In genomic region chr6:36755435-36756348, GRCh38 we compare ENCODE assay signal across 8 cellular contexts. TPM values are rescaled to one million over a fixed set of nuclear protein-coding genes. Genes with fewer than 3 reads are reported as not detected.
DNase-seq lines count a peak whose midpoint lies in the region; ATAC-seq and TF ChIP-seq lines count a peak whose summit lies in the region.

No MANE protein-coding gene starts in this region.

- no peaks in the 10 kb centered on the region for H3K27me3 Mint-ChIP-seq in glutamatergic neuron (ENCODE audit: unreplicated experiment)

- no peaks in the 10 kb centered on the region for H3K9me3 Mint-ChIP-seq in glutamatergic neuron (ENCODE audit: unreplicated experiment)

- peak; percentile 38 for ATAC-seq in GM21723 (IDR thresholded peaks at IDR 0.05; ENCODE audit: unreplicated experiment)

- TF ChIP-seq CTCF in glutamatergic neuron (IDR thresholded peaks at IDR 0.05; ENCODE audit: partially characterized antibody, unreplicated experiment): no peak

- intact Hi-C loops in cardiac septum (cut with DNase I): loop anchor here (5.0 kb wide), 2 partner anchors 73 to 133 kb away; no protein-coding TSS in a partner anchor

- no peak overlapping the region for H3K4me3 Mint-ChIP-seq in glutamatergic neuron (ENCODE audit: unreplicated experiment)

- peaks cover 7% of the 10 kb centered on the region for H3K4me1 Mint-ChIP-seq in glutamatergic neuron (ENCODE audit: low read depth, unreplicated experiment)

- no peaks in the 10 kb centered on the region for H3K36me3 Mint-ChIP-seq in glutamatergic neuron (ENCODE audit: unreplicated experiment)

- H3K27ac Mint-ChIP-seq in glutamatergic neuron (ENCODE audit: unreplicated experiment): no peak overlapping the region

- DNase-seq in A172 (ENCODE audit: low spot score) (peak; percentile 70), RPMI8226 (peak; percentile 60), activated gamma-delta T cell (lab: John Stamatoyannopoulos, UW) (peak; percentile 35), pulmonary artery endothelial cell (ENCODE audit: low read depth, low spot score) (peak; percentile 84), glutamatergic neuron (no peak), cardiac septum (ENCODE audit: low spot score) (no peak), occipital lobe (lab: John Stamatoyannopoulos, UW) (no peak)

RNA-seq across cellular contexts. Expression of gene RAB44, which starts 58.1 kb away (rescaled TPM):
- not detected in 2 replicates for total RNA-seq in A172 (2014; rRNA removed; shearing (Covaris generic))
- total RNA-seq in pulmonary artery endothelial cell (not detected in 2 replicates), glutamatergic neuron (ENCODE audit: unreplicated experiment) (not detected), cardiac septum (0.11 TPM), occipital lobe (not detected)

Comparison
In these comparisons a context has a peak if more than half of its experiments do, and no peak if none do; other contexts are left out.
1. DNase-seq: peak in A172 (single experiment), RPMI8226 (single experiment), activated gamma-delta T cell (single experiment) and pulmonary artery endothelial cell (single experiment); none in glutamatergic neuron (single experiment), cardiac septum (single experiment) and occipital lobe (single experiment).